24 cellular contexts compared by ENCODE assay signal in genomic region chr15:37679627-37680026, GRCh38.
"Had no signal": no experiment of that assay in that cellular context is flagged by ENCODE, and none has a peak within 500 bp of the region (broad histone marks: within the 10 kb centered on the region; RNA-seq: fewer than 3 reads in every experiment).

No MANE protein-coding gene starts in this region.

- H3K27me3 Mint-ChIP-seq: IgD-negative memory B cell had no signal

- H3K4me1 Mint-ChIP-seq: IgD-negative memory B cell had no signal

- H3K27ac Mint-ChIP-seq: IgD-negative memory B cell had no signal

- H3K36me3 ChIP-seq: Peyer's patch, SJCRH30 had no signal

- ATAC-seq: K562, Right ventricle myocardium inferior had no signal

- H3K4me1 ChIP-seq: Peyer's patch, SJCRH30 had no signal

- H3K9ac ChIP-seq: KMS-11 had no signal

- H3K27ac ChIP-seq: KMS-11, PC-9, Peyer's patch, SJCRH30 had no signal

- H3K27me3 ChIP-seq: Peyer's patch, SJCRH30 had no signal

- H2AFZ ChIP-seq: PC-9 had no signal

- DNase-seq: Kasumi-1, MV-4-11, NCI-H1048, NCI-H1105, NCI-H1417, NCI-H1436 treated with DMSO at 0.1 percent for 48 hours, NCI-H1694, NCI-H187 treated with DMSO at 0.1 percent for 48 hours, NCI-H2029 treated with DMSO at 0.1 percent for 48 hours, NCI-H2171 treated with DMSO at 0.1 percent for 48 hours, NCI-H345, NCI-H446 treated with DMSO at 0.1 percent for 48 hours, NCI-H510A treated with DMSO at 0.1 percent for 48 hours, NCI-H526 treated with DMSO at 0.1 percent for 48 hours, NCI-H748 treated with DMSO at 0.1 percent for 48 hours, PC-9, Peyer's patch, SHP77 treated with DMSO at 0.1 percent for 48 hours, SJCRH30, SW 1271 had no signal

- H3K4me3 ChIP-seq: K562, PC-9, Peyer's patch, SJCRH30 had no signal

- H3K4me3 Mint-ChIP-seq: IgD-negative memory B cell had no signal

- H3K9me3 ChIP-seq: Peyer's patch, SJCRH30 had no signal

- H3K36me3 Mint-ChIP-seq: IgD-negative memory B cell had no signal

- H3K4me2 ChIP-seq: KMS-11, PC-9 had no signal
